19 cellular contexts compared by ENCODE assay signal in the genomic region with DNA sequence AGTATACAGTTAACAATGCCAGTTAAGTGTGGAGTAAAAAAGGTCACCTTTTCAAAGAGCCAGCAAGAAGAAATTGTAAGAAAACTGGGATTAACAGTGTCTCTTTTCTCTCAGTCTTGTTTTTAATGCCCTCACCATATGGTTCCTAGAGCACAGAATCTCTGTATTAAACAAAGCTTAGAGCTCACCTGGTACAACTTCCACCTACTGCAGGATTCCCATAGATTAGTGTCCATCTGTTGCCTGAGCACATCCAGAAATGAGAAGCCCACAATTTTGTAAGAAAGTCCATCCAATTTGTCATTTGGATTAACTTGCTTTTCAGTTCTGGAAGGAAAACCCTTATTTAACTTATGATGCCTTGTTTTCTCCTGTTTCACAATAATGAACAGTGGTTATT.
DNase-seq lines count a peak whose midpoint lies in the region; ATAC-seq, FAIRE-seq and TF ChIP-seq lines count a peak whose summit lies in the region.
"Had no signal": no experiment of that assay in that cellular context is flagged by ENCODE, and none has a peak within 500 bp of the region (broad histone marks: within the 10 kb centered on the region; RNA-seq: fewer than 3 reads in every experiment).

No MANE protein-coding gene starts in this region.

- ATAC-seq in HG03097 (IDR thresholded peaks at IDR 0.05; ENCODE audit: low FRiP score, unreplicated experiment) = no peak
- ATAC-seq in GM21515 (IDR thresholded peaks at IDR 0.05; ENCODE audit: unreplicated experiment) = no peak
- ATAC-seq: A549, GM23338, K562 had no signal

- FAIRE-seq in GM12891 (lab: Jason Lieb, UNC) = no peak
- FAIRE-seq: A549, H54, HTR-8/SVneo, K562 had no signal

- DNase-seq in D341Med (ENCODE audit: low spot score) (peak; percentile 12), G401 (ENCODE audit: low spot score) (peak; percentile 92), NCI-H82 (lab: John Stamatoyannopoulos, UW) (peak; percentile 88), cerebellar nuclear complex (lab: John Stamatoyannopoulos, UW) (peak; percentile 33 to 57), GM12891 (ENCODE audit: insufficient read length, low spot score) (no peak), erythroblast (lab: John Stamatoyannopoulos, UW) (no peak)
- DNase-seq: AML-193; Caco-2; CD4-positive, alpha-beta T cell; GDM1; HCEC 1CT; IMR-90 had no signal

- in situ Hi-C loops in G401 (cut with HindIII; ENCODE audit: low sequenced_read_pairs) = no loop called here

- TF ChIP-seq POLR2A in GM12891 (IDR thresholded peaks at IDR 0.05; ENCODE audit: low read depth, low read length) (no peak), erythroblast (IDR thresholded peaks at IDR 0.05; ENCODE audit: low read length) (no peak)

TF ChIP-seq in GM12891, 5 proteins besides CTCF, POLR2A, EP300 and RAD21:
- TF ChIP-seq POU2F2 (IDR thresholded peaks at IDR 0.05; ENCODE audit: low read depth, low read length) = no peak
- no peak for TF ChIP-seq PAX5 (IDR thresholded peaks at IDR 0.05; ENCODE audit: insufficient read depth, low read length, severe bottlenecking)
- TF ChIP-seq POLR2AphosphoS5 (IDR thresholded peaks at IDR 0.05; ENCODE audit: low read depth, low read length) = no peak
- no peak for TF ChIP-seq TAF1 (IDR thresholded peaks at IDR 0.05; ENCODE audit: low read depth, low read length)
- TF ChIP-seq SPI1 (IDR thresholded peaks at IDR 0.05; ENCODE audit: low read depth, low read length) = no peak

Comparison
In these comparisons a context has a peak if more than half of its experiments do, and no peak if none do; other contexts are left out.
1. DNase-seq: peak in D341Med (single experiment), G401 (single experiment), NCI-H82 (single experiment) and cerebellar nuclear complex (2 of 2); none in GM12891 (single experiment) and erythroblast (0 of 2).